Comparison of ENCODE assay signal across 8 cellular contexts in the genomic region with DNA sequence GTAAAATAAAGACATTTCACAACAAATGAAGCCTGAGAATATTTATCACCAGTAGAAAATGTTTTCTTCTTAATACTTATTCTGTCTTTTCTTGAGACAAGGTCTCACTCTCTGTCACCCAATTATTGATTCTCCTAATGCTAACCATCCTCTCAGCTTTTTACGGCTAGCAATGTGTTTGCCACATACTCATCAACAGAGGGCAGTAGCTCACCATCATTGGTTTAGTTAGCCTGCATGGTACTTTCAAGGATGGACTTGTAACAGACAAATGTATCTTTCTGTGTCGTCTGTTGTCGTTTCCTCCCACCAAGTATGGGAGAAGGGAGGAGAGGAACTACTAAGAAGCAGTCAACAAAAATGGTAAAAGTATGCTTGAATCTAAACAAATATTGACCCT. TPM values are rescaled to one million over a fixed set of nuclear protein-coding genes. Genes with fewer than 3 reads are reported as not detected.
DNase-seq lines count a peak whose midpoint lies in the region; ATAC-seq, FAIRE-seq and TF ChIP-seq lines count a peak whose summit lies in the region.

No MANE protein-coding gene starts in this region.

- no peak overlapping the region for H3K4me3 ChIP-seq in colonic mucosa
- H3K4me3 ChIP-seq in HepG2 (replicated peaks in 1 of 3; ENCODE audit: insufficient read depth in 1 of 3, low read depth in 2 of 3, low read length in 3 of 3): no peak overlapping the region; a peak in 1 of 6 replicates
- no peak overlapping the region for H3K4me3 ChIP-seq in tibial nerve

- CTCF ChIA-PET in HepG2 (lab: Yijun Ruan, JAX; ENCODE audit: low intra/inter-chr PET ratio, low total read pairs): interaction anchor here (1.3 to 4.1 kb wide), 8 partner anchors 17 to 590 kb away, joined by 4 to 115 read pairs (median 24); a partner anchor contains a TSS

- POLR2A ChIA-PET in HepG2 (lab: Yijun Ruan, JAX): interaction anchor here (1.1 to 1.7 kb wide), 3 partner anchors 171 to 203 kb away, joined by 3 to 7 read pairs (median 4); a partner anchor contains a TSS

- in situ Hi-C loops in HepG2 (cut with HindIII; ENCODE audit: extremely low pct_ligation_motif_present, low pct_unique_long_range_greater_than_20kb): no loop called here

- H3K27me3 Mint-ChIP-seq in CD14-positive monocyte (ENCODE audit: low read depth in 3 of 3): peaks cover 24 to 32% (median 25%) of the 10 kb centered on the region in 3 donors

- H3K9ac ChIP-seq in colonic mucosa (ENCODE audit: low read depth in 2 of 2, low read length in 2 of 2) (no peak overlapping the region), HepG2 (ENCODE audit: insufficient read depth, low read depth, low read length) (no peak overlapping the region)

- ATAC-seq in GM18505 (IDR thresholded peaks at IDR 0.05; ENCODE audit: unreplicated experiment): peak; percentile 87
- ATAC-seq in HG02840 (IDR thresholded peaks at IDR 0.05; ENCODE audit: low FRiP score, unreplicated experiment): peak; percentile 73
- peak; percentile 92 for ATAC-seq in SK-N-SH treated with all-trans-retinoic acid at 6 μM for 48 hours
- peak; percentile 86 for ATAC-seq in HepG2

- H3K4me3 Mint-ChIP-seq in CD14-positive monocyte: no peak overlapping the region

- DNase-seq in CD14-positive monocyte (ENCODE audit: low spot score) (no peak), NCI-H1092 treated with DMSO at 0.1 percent for 48 hours (lab: John Stamatoyannopoulos, UW) (peak; percentile 72), colonic mucosa (peak; percentile 44), HepG2 (ENCODE audit: low spot score) (peak; percentile 76), tibial nerve (ENCODE audit: low spot score in 2 of 2) (peak in 1 of 2 donors; percentile 56)

- WGBS in HepG2 (ENCODE audit: low lambda C conversion rate): 0% methylated on average over 3 of the region's 3 CpGs
- 1% methylated on average over 3 of the region's 3 CpGs for WGBS in tibial nerve, 2 donors

- peaks cover 10% of the 10 kb centered on the region for H3K4me1 Mint-ChIP-seq in CD14-positive monocyte

- TF ChIP-seq POLR2A in GM18505 (IDR thresholded peaks at IDR 0.05; ENCODE audit: borderline replicate concordance, extremely low read depth, insufficient read depth, insufficient read length) (no peak), HepG2 (IDR thresholded peaks at IDR 0.05; ENCODE audit: insufficient read depth in 1 of 2, low read depth in 2 of 2, low read length in 2 of 2) (no peak), tibial nerve (IDR thresholded peaks at IDR 0.05) (no peak)

- intact Hi-C loops in CD14-positive monocyte (cut with micrococcal nuclease): loop anchor here in 1 of 2 donors (5.0 kb wide), 1 partner anchor 589 kb away; no protein-coding TSS in a partner anchor
- intact Hi-C loops in colonic mucosa (cut with DNase I): loop anchor here (2.0 to 5.0 kb wide), 3 partner anchors 54 to 594 kb away; no protein-coding TSS in a partner anchor
- intact Hi-C loops in HepG2 (cut with micrococcal nuclease; ENCODE audit: unreplicated experiment): loop anchor here (1.0 kb wide), 1 partner anchor 201 kb away; no protein-coding TSS in a partner anchor

- TF ChIP-seq EP300 in HepG2 (IDR thresholded peaks at IDR 0.05; ENCODE audit: low read depth in 2 of 2, low read length in 2 of 2): no peak
- no peak for TF ChIP-seq EP300 in HepG2 (CRISPR knock-in tag; IDR thresholded peaks at IDR 0.05; ENCODE audit: borderline replicate concordance)
- no peak for TF ChIP-seq EP300 in tibial nerve (IDR thresholded peaks at IDR 0.05)

- no peaks in the 10 kb centered on the region for H3K9me3 ChIP-seq in colonic mucosa
- H3K9me3 ChIP-seq in HepG2 (ENCODE audit: low read length): no peaks in the 10 kb centered on the region
- no peaks in the 10 kb centered on the region for H3K9me3 ChIP-seq in tibial nerve

- H3K36me3 ChIP-seq in colonic mucosa (no peaks in the 10 kb centered on the region), HepG2 (replicated peaks in 1 of 2; ENCODE audit: control insufficient read depth in 1 of 2, insufficient read depth in 2 of 2, low read length in 2 of 2) (no peaks in the 10 kb centered on the region), tibial nerve (no peaks in the 10 kb centered on the region)

- H3K36me3 Mint-ChIP-seq in CD14-positive monocyte: no peaks in the 10 kb centered on the region

- no peak overlapping the region for H3K27ac Mint-ChIP-seq in CD14-positive monocyte

- H4K20me1 ChIP-seq in HepG2 (ENCODE audit: insufficient read depth, low read length): no peaks in the 10 kb centered on the region

- no peak overlapping the region for H2AFZ ChIP-seq in HepG2 (ENCODE audit: low read length)

- no peak overlapping the region for H3K27ac ChIP-seq in colonic mucosa
- H3K27ac ChIP-seq in HepG2 (ENCODE audit: extremely low read length, insufficient read depth, low read length): no peak overlapping the region
- no peak overlapping the region for H3K27ac ChIP-seq in tibial nerve

- no peaks in the 10 kb centered on the region for H3K79me2 ChIP-seq in HepG2 (ENCODE audit: insufficient read depth, low read length)

- TF ChIP-seq CTCF in CD14-positive monocyte (IDR thresholded peaks at IDR 0.05): peak; percentile 33
- peak; percentile 73 for TF ChIP-seq CTCF in colonic mucosa (IDR thresholded peaks at IDR 0.05)
- TF ChIP-seq CTCF in HepG2 (CRISPR knock-in tag; IDR thresholded peaks at IDR 0.05): peak; percentile 93
- TF ChIP-seq CTCF in tibial nerve (IDR thresholded peaks at IDR 0.05): peak; percentile 58 to 80 (median 68)

- peak overlapping the region; percentile 50 for H3K4me2 ChIP-seq in HepG2 (ENCODE audit: low read depth, low read length)

- no peaks in the 10 kb centered on the region for H3K4me1 ChIP-seq in colonic mucosa
- H3K4me1 ChIP-seq in HepG2 (ENCODE audit: insufficient read depth, low read length): peaks cover 26% of the 10 kb centered on the region
- peaks cover 0 to 16% (median under 1%) of the 10 kb centered on the region in 4 donors for H3K4me1 ChIP-seq in tibial nerve

- no peaks in the 10 kb centered on the region for H3K9me3 Mint-ChIP-seq in CD14-positive monocyte

- FAIRE-seq in HepG2 (lab: Jason Lieb, UNC): peak; percentile 92

- no peaks in the 10 kb centered on the region for H3K27me3 ChIP-seq in colonic mucosa
- H3K27me3 ChIP-seq in HepG2 (ENCODE audit: control insufficient read depth in 1 of 2, insufficient read depth in 2 of 2, low read length in 2 of 2): no peaks in the 10 kb centered on the region
- H3K27me3 ChIP-seq in tibial nerve: no peaks in the 10 kb centered on the region

- peak; percentile 86 for TF ChIP-seq RAD21 in HepG2 (CRISPR knock-in tag; IDR thresholded peaks at IDR 0.05)

- no TSS peak for BruUV-seq in HepG2 (replicated peaks; lab: Mats Ljungman, UMichigan)

TF ChIP-seq in SK-N-SH treated with all-trans-retinoic acid at 6 μM for 48 hours, 23 proteins besides CTCF, POLR2A, EP300 and RAD21 (continues in another document):
- TF ChIP-seq TOX (CRISPR knock-in tag; IDR thresholded peaks at IDR 0.05; ENCODE audit: borderline replicate concordance) (no peak), RARB (CRISPR knock-in tag; IDR thresholded peaks at IDR 0.05) (no peak)

TF ChIP-seq in HepG2, 621 proteins besides CTCF, POLR2A, EP300 and RAD21 (continues in another document):
- TF ChIP-seq ATF7 (IDR thresholded peaks at IDR 0.05): no peak
- no peak for TF ChIP-seq ATF7 (CRISPR knock-in tag; IDR thresholded peaks at IDR 0.05)
- peak; percentile 75 for TF ChIP-seq SMC3 (IDR thresholded peaks at IDR 0.05; ENCODE audit: low read length)
- 0 out of 2 replicates have a peak, but pooled peaks have one; percentile 65 for TF ChIP-seq ONECUT2 (CRISPR knock-in tag; IDR thresholded peaks at IDR 0.05)
- TF ChIP-seq ZNF124 (CRISPR knock-in tag; IDR thresholded peaks at IDR 0.05): 0 out of 2 replicates have a peak, but pooled peaks have one; percentile 37
- no peak for TF ChIP-seq YY1 (IDR thresholded peaks at IDR 0.05; ENCODE audit: insufficient read depth, insufficient replicate concordance, low read depth, low read length)

RNA-seq across cellular contexts. Expression of a gene that starts 5.9 kb away (rescaled TPM):
- polyA plus RNA-seq in CD14-positive monocyte: 10 to 100 TPM; 10.5 to 12.5 TPM
- total RNA-seq in colonic mucosa: 10 to 100 TPM; 35.0 to 50.8 TPM
- total RNA-seq in HepG2 (2016; rRNA removed; fragmentation: Illumina TruSeq; extraction: Trizol): 48.2 and 68.9 TPM in 2 replicates
- total RNA-seq in HepG2 (2016; cell fraction: cytosol; rRNA removed; fragmentation: Illumina TruSeq; extraction: Trizol; ENCODE audit: low read depth): 2.2 and 2.8 TPM in 2 replicates
- 47.4 and 67.6 TPM in 2 replicates for total RNA-seq in HepG2 (2016; cell fraction: insoluble cytoplasmic fraction; rRNA removed; fragmentation: Illumina TruSeq; extraction: Trizol)
- total RNA-seq in HepG2 (2016; cell fraction: membrane; rRNA removed; fragmentation: Illumina TruSeq; extraction: Trizol): 12.2 and 12.8 TPM in 2 replicates
- total RNA-seq in HepG2 (2016; cell fraction: nucleus; rRNA removed; fragmentation: Illumina TruSeq; extraction: Trizol): 29.5 and 29.9 TPM in 2 replicates
- polyA plus RNA-seq in HepG2 (2011; rRNA removed): 18.2 and 20.1 TPM in 2 replicates
- 16.7 and 19.7 TPM in 2 replicates for polyA plus RNA-seq in HepG2 (2011; cell fraction: cytosol; rRNA removed)
- 9.5 and 11.8 TPM in 2 replicates for polyA plus RNA-seq in HepG2 (2011; cell fraction: nucleus; rRNA removed)
- polyA plus RNA-seq in HepG2 (2012): 16.9 and 21.1 TPM in 2 replicates
- polyA plus RNA-seq in HepG2 (2016; cell fraction: cytosol; fragmentation: Illumina TruSeq; extraction: Trizol; ENCODE audit: low read depth): 1.9 and 2.4 TPM in 2 replicates
- polyA plus RNA-seq in HepG2 (2016; cell fraction: insoluble cytoplasmic fraction; fragmentation: Illumina TruSeq; extraction: Trizol; ENCODE audit: low read depth): 48.7 and 51.7 TPM in 2 replicates
- polyA plus RNA-seq in HepG2 (2016; cell fraction: membrane; fragmentation: Illumina TruSeq; extraction: Trizol; ENCODE audit: low read depth): 5.4 and 5.5 TPM in 2 replicates
- 19.4 and 21.0 TPM in 2 replicates for polyA plus RNA-seq in HepG2 (2016; cell fraction: nucleus; fragmentation: Illumina TruSeq; extraction: Trizol; ENCODE audit: insufficient read depth, low read depth)
- polyA minus RNA-seq in HepG2 (2011; rRNA and poly(A)+ RNA removed; ENCODE audit: low replicate concordance): 33.7 and 43.0 TPM in 2 replicates
- polyA minus RNA-seq in HepG2 (2011; cell fraction: cytosol; rRNA and poly(A)+ RNA removed): 21.6 and 23.6 TPM in 2 replicates
- 26.0 and 30.2 TPM in 2 replicates for polyA minus RNA-seq in HepG2 (2011; cell fraction: nucleus; rRNA and poly(A)+ RNA removed)
- total RNA-seq in tibial nerve: 10 to 100 TPM; 33.7 to 62.4 (median 45.4) TPM

Comparison
In these comparisons a context has a peak if more than half of its experiments do, and no peak if none do; other contexts are left out.
1. CTCF ChIP-seq: peak in every context shown above with its lines; median percentile 93 in HepG2; 73 in colonic mucosa; 68 in tibial nerve; 33 in CD14-positive monocyte.